In the genomic region with DNA sequence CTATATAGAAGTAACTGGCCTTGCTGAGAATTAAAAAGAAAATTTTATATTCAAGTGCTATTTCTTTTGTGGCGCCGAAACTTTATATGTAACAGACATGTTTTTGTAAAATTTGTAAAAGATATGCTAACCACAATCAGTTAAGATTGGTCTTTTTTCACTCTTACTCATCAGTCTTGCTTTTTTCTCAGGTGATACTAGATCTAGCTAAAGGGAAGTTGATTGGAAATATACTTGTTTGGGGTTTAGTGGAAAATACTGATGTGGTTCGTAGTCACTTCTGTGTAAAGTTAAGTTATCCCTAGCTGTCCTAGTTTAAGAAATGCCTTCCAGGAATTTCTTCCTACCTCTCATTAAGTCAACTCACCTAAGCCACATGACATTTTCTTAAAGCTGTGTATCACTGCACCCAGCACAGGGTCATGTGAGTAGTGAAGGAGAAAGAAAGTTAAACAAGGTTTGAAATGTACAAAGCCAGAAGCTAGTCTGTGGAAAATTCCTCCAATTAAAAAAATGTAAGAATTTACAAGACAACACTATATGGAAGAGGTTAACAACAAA, we compare ENCODE assay signal across 24 cellular contexts. TPM values are rescaled to one million over a fixed set of nuclear protein-coding genes. Genes with fewer than 3 reads are reported as not detected.
DNase-seq lines count a peak whose midpoint lies in the region; ATAC-seq, FAIRE-seq and TF ChIP-seq lines count a peak whose summit lies in the region.
"Had no signal": no experiment of that assay in that cellular context is flagged by ENCODE, and none has a peak within 500 bp of the region (broad histone marks: within the 10 kb centered on the region; RNA-seq: fewer than 3 reads in every experiment).

No MANE protein-coding gene starts in this region.

- intact Hi-C loops in thyroid gland (cut with DNase I), result no loop called here
- intact Hi-C loops in naive thymus-derived CD4-positive, alpha-beta T cell (cut with micrococcal nuclease), result no loop called here

- H3K9me3 ChIP-seq in T-helper 17 cell (ENCODE audit: control insufficient read depth, low read length, poor library complexity, severe bottlenecking) (no peaks in the 10 kb centered on the region), thyroid gland (no peaks in the 10 kb centered on the region)
- H3K9me3 ChIP-seq in naive thymus-derived CD4-positive, alpha-beta T cell (ENCODE audit: control insufficient read depth in 2 of 3, low read length in 3 of 3), result no peaks in the 10 kb centered on the region
- H3K9me3 ChIP-seq: heart right ventricle, spleen had no signal

- peak; percentile 13 for FAIRE-seq in bronchial epithelial cell (lab: Jason Lieb, UNC)
- FAIRE-seq: urothelium cell line had no signal

- TF ChIP-seq CTCF in bronchial epithelial cell (IDR thresholded peaks at IDR 0.05; ENCODE audit: insufficient read depth, low read length, severe bottlenecking) (no peak), thyroid gland (IDR thresholded peaks at IDR 0.05) (no peak)

- no peaks in the 10 kb centered on the region for H3K27me3 Mint-ChIP-seq in activated T-cell treated with anti-CD3 and anti-CD28 coated beads, Interleukin-2, amount 50 U/mL, for 24 hours
- H3K27me3 Mint-ChIP-seq in T-helper 17 cell, result no peaks in the 10 kb centered on the region
- no peaks in the 10 kb centered on the region for H3K27me3 Mint-ChIP-seq in naive thymus-derived CD4-positive, alpha-beta T cell

- H3K9me3 Mint-ChIP-seq in activated T-cell treated with anti-CD3 and anti-CD28 coated beads, Interleukin-2, amount 50 U/mL, for 24 hours, result no peaks in the 10 kb centered on the region
- H3K9me3 Mint-ChIP-seq in naive thymus-derived CD4-positive, alpha-beta T cell, result no peaks in the 10 kb centered on the region

- no peak for ATAC-seq in T-helper 17 cell
- no peak for ATAC-seq in naive thymus-derived CD4-positive, alpha-beta T cell
- ATAC-seq: heart right ventricle had no signal

- no peak overlapping the region for H3K4me3 Mint-ChIP-seq in activated T-cell treated with anti-CD3 and anti-CD28 coated beads, Interleukin-2, amount 50 U/mL, for 24 hours
- H3K4me3 Mint-ChIP-seq in T-helper 17 cell, result no peak overlapping the region
- peak overlapping the region in 1 of 10 donors; percentile 10 for H3K4me3 Mint-ChIP-seq in naive thymus-derived CD4-positive, alpha-beta T cell

- CTCF ChIA-PET in naive thymus-derived CD4-positive, alpha-beta T cell (lab: Charles Lee), result interaction anchor here (0.6 kb wide), 1 partner anchor 173 kb away, joined by 6 read pairs; no protein-coding TSS in a partner anchor

- H3K36me3 ChIP-seq in bronchial epithelial cell (ENCODE audit: control insufficient read depth, insufficient read depth, low read length), result no peaks in the 10 kb centered on the region
- no peaks in the 10 kb centered on the region for H3K36me3 ChIP-seq in thyroid gland
- peaks cover 0 to 13% (median 0%) of the 10 kb centered on the region in 3 experiments for H3K36me3 ChIP-seq in naive thymus-derived CD4-positive, alpha-beta T cell (ENCODE audit: control insufficient read depth in 2 of 3, insufficient read depth in 3 of 3, low read length in 3 of 3)

- H3K27ac Mint-ChIP-seq in activated T-cell treated with anti-CD3 and anti-CD28 coated beads, Interleukin-2, amount 50 U/mL, for 24 hours, result peak overlapping the region; percentile 83
- peak overlapping the region; percentile 59 for H3K27ac Mint-ChIP-seq in T-helper 17 cell
- peak overlapping the region in 1 of 9 donors; percentile 47 for H3K27ac Mint-ChIP-seq in naive thymus-derived CD4-positive, alpha-beta T cell

- WGBS in thyroid gland, 2 donors, result 93 to 99% methylated on average over 3 of the region's 3 CpGs

- H3K4me1 ChIP-seq in thyroid gland, result peaks cover 0 to 4% of the 10 kb centered on the region in 2 donors
- H3K4me1 ChIP-seq in naive thymus-derived CD4-positive, alpha-beta T cell (ENCODE audit: control insufficient read depth in 2 of 2, insufficient read depth in 2 of 2, low read length in 2 of 2), result no peaks in the 10 kb centered on the region
- H3K4me1 ChIP-seq: heart right ventricle had no signal

- no peak for DNase-seq in activated T-cell treated with anti-CD3 and anti-CD28 coated beads, Interleukin-2, amount 50 U/mL, for 24 hours
- DNase-seq in activated T-cell treated with anti-CD3 and anti-CD28 coated beads, Interleukin-2, amount 50 U/mL, for 1 hour, result no peak
- no peak for DNase-seq in T-helper 17 cell
- DNase-seq in bronchial epithelial cell (ENCODE audit: low read depth), result no peak
- peak; percentile 25 to 38 for DNase-seq in thyroid gland
- DNase-seq in DMS53 (lab: John Stamatoyannopoulos, UW), result no peak
- no peak for DNase-seq in naive thymus-derived CD4-positive, alpha-beta T cell
- no peak for DNase-seq in kidney glomerular epithelial cell (lab: John Stamatoyannopoulos, UW)
- DNase-seq: amygdala; C1 segment of cervical spinal cord; caudate nucleus; dermis blood vessel endothelial cell; GOT3; heart right ventricle; KBM-7; NCI-H1694 treated with DMSO at 0.1 percent for 48 hours; NCI-H748 treated with DMSO at 0.1 percent for 48 hours; nucleus accumbens; retina; SIG-M5; spleen; stimulated activated CD4-positive, alpha-beta T cell treated with anti-CD3 and anti-CD28 coated beads, Interleukin-4, amount 100 ng/mL, for 4 hours had no signal

- peaks cover 19% of the 10 kb centered on the region for H3K4me1 Mint-ChIP-seq in activated T-cell treated with anti-CD3 and anti-CD28 coated beads, Interleukin-2, amount 50 U/mL, for 24 hours (ENCODE audit: low read depth)
- peaks cover 18% of the 10 kb centered on the region for H3K4me1 Mint-ChIP-seq in T-helper 17 cell
- peaks cover 0 to 30% (median 3%) of the 10 kb centered on the region in 7 donors for H3K4me1 Mint-ChIP-seq in naive thymus-derived CD4-positive, alpha-beta T cell

- POLR2A ChIA-PET in naive thymus-derived CD4-positive, alpha-beta T cell (lab: Charles Lee), result no interaction called here

- no peak for TF ChIP-seq POLR2A in thyroid gland (IDR thresholded peaks at IDR 0.05)

- H3K4me3 ChIP-seq in bronchial epithelial cell (ENCODE audit: low read depth, low read length) (no peak overlapping the region), thyroid gland (replicated peaks in 1 of 3) (no peak overlapping the region)
- no peak overlapping the region for H3K4me3 ChIP-seq in naive thymus-derived CD4-positive, alpha-beta T cell (ENCODE audit: low read length)
- H3K4me3 ChIP-seq: heart right ventricle, lung, spleen had no signal

- peaks cover 42% of the 10 kb centered on the region for H3K36me3 Mint-ChIP-seq in activated T-cell treated with anti-CD3 and anti-CD28 coated beads, Interleukin-2, amount 50 U/mL, for 24 hours (ENCODE audit: low read depth)
- H3K36me3 Mint-ChIP-seq in T-helper 17 cell (ENCODE audit: low read depth), result peaks cover 10% of the 10 kb centered on the region
- peaks cover 5 to 46% (median 13%) of the 10 kb centered on the region in 5 donors for H3K36me3 Mint-ChIP-seq in naive thymus-derived CD4-positive, alpha-beta T cell

- H3K27me3 ChIP-seq in bronchial epithelial cell (ENCODE audit: control insufficient read depth, insufficient read depth, low read length) (no peaks in the 10 kb centered on the region), thyroid gland (no peaks in the 10 kb centered on the region)
- no peaks in the 10 kb centered on the region for H3K27me3 ChIP-seq in naive thymus-derived CD4-positive, alpha-beta T cell (ENCODE audit: control insufficient read depth in 2 of 2, insufficient read depth in 2 of 2, low read length in 2 of 2)
- H3K27me3 ChIP-seq: heart right ventricle, spleen had no signal

- peak overlapping the region in 2 of 3 donors; percentile 38 to 73 for H3K27ac ChIP-seq in thyroid gland
- no peak overlapping the region for H3K27ac ChIP-seq in naive thymus-derived CD4-positive, alpha-beta T cell (ENCODE audit: low read depth, low read length)
- H3K27ac ChIP-seq: heart right ventricle, spleen had no signal

RNA-seq across cellular contexts. Expression of gene RTN4IP1, which starts 16.3 kb away (rescaled TPM):
- total RNA-seq in T-helper 17 cell, result 1 to 10 TPM; 3.1 to 5.4 TPM
- 6.8 and 7.6 TPM in 2 replicates for total RNA-seq in bronchial epithelial cell
- total RNA-seq in thyroid gland, result 10 to 100 TPM in 1 of 4 donors, 1 to 10 TPM in 3; 3.6 to 10.9 (median 8.6) TPM
- total RNA-seq in naive thymus-derived CD4-positive, alpha-beta T cell, result 1 to 10 TPM; 5.1 to 6.4 (median 5.6) TPM
- polyA plus RNA-seq in naive thymus-derived CD4-positive, alpha-beta T cell, result 1 to 10 TPM; 6.9 to 9.4 TPM

RNA-seq across cellular contexts. Expression of gene QRSL1, which starts 16.3 kb away (rescaled TPM):
- total RNA-seq in T-helper 17 cell, result 10 to 100 TPM; 11.9 to 12.5 TPM
- 13.4 and 22.6 TPM in 2 replicates for total RNA-seq in bronchial epithelial cell
- 10 to 100 TPM; 11.4 to 16.4 (median 15.9) TPM for total RNA-seq in thyroid gland
- 10 to 100 TPM in 4 of 5 experiments, 1 to 10 TPM in 1; 8.0 to 14.8 (median 13.6) TPM for total RNA-seq in naive thymus-derived CD4-positive, alpha-beta T cell
- polyA plus RNA-seq in naive thymus-derived CD4-positive, alpha-beta T cell, result 10 to 100 TPM; 11.9 to 12.5 TPM

Comparison
In these comparisons a context has a peak if more than half of its experiments do, and no peak if none do; other contexts are left out.
1. DNase-seq: peak in thyroid gland (2 of 2); none in activated T-cell treated with anti-CD3 and anti-CD28 coated beads, Interleukin-2, amount 50 U/mL, for 24 hours (single experiment), activated T-cell treated with anti-CD3 and anti-CD28 coated beads, Interleukin-2, amount 50 U/mL, for 1 hour (single experiment), T-helper 17 cell (0 of 3), bronchial epithelial cell (single experiment), DMS53 (single experiment), naive thymus-derived CD4-positive, alpha-beta T cell (0 of 9) and kidney glomerular epithelial cell (single experiment).